Comparison of ENCODE assay signal across 8 cellular contexts in genomic region chr7:6640246-6640721, GRCh38. TPM values are rescaled to one million over a fixed set of nuclear protein-coding genes. Genes with fewer than 3 reads are reported as not detected.
DNase-seq lines count a peak whose midpoint lies in the region; ATAC-seq and TF ChIP-seq lines count a peak whose summit lies in the region.

No MANE protein-coding gene starts in this region.

- CTCF ChIA-PET in CD8-positive, alpha-beta memory T cell (lab: Charles Lee): no interaction called here

- H3K27ac Mint-ChIP-seq in CD8-positive, alpha-beta memory T cell: peak overlapping the region; percentile 36 to 94 (median 86)
- peak overlapping the region; percentile 82 for H3K27ac Mint-ChIP-seq in central memory CD8-positive, alpha-beta T cell (ENCODE audit: low read depth)
- H3K27ac Mint-ChIP-seq in neural crest cell (ENCODE audit: unreplicated experiment): peak overlapping the region; percentile 75

- no peaks in the 10 kb centered on the region for H3K36me3 ChIP-seq in CD8-positive, alpha-beta memory T cell (ENCODE audit: insufficient read depth, low read length)

- no peak for TF ChIP-seq CTCF in neural crest cell (conservative IDR thresholded peaks at IDR 0.05)

- no peak overlapping the region for H3K27ac ChIP-seq in CD8-positive, alpha-beta memory T cell (ENCODE audit: low read depth, low read length)

- DNase-seq in CD8-positive, alpha-beta memory T cell: no peak
- peak; percentile 50 for DNase-seq in MV-4-11 (lab: John Stamatoyannopoulos, UW)
- no peak for DNase-seq in central memory CD8-positive, alpha-beta T cell (ENCODE audit: low spot score in 2 of 2)
- no peak for DNase-seq in neural crest cell (ENCODE audit: low read depth, low spot score)
- no peak for DNase-seq in NCI-H1436 treated with DMSO at 0.1 percent for 48 hours (lab: John Stamatoyannopoulos, UW)
- DNase-seq in midbrain (lab: John Stamatoyannopoulos, UW): no peak

- peaks cover 0 to 63% (median 4%) of the 10 kb centered on the region in 3 donors for H3K36me3 Mint-ChIP-seq in CD8-positive, alpha-beta memory T cell
- H3K36me3 Mint-ChIP-seq in central memory CD8-positive, alpha-beta T cell (ENCODE audit: insufficient read depth): peaks cover 25% of the 10 kb centered on the region
- peaks cover 7% of the 10 kb centered on the region for H3K36me3 Mint-ChIP-seq in neural crest cell (ENCODE audit: low read depth)

- H3K4me1 ChIP-seq in CD8-positive, alpha-beta memory T cell (ENCODE audit: insufficient read depth, low read length): peaks cover 22% of the 10 kb centered on the region

- H3K27me3 ChIP-seq in CD8-positive, alpha-beta memory T cell (ENCODE audit: insufficient read depth, low read length, poor library complexity, severe bottlenecking): no peaks in the 10 kb centered on the region

- no peak overlapping the region for H3K4me3 ChIP-seq in CD8-positive, alpha-beta memory T cell (ENCODE audit: low read length)

- no peaks in the 10 kb centered on the region for H3K27me3 Mint-ChIP-seq in CD8-positive, alpha-beta memory T cell
- H3K27me3 Mint-ChIP-seq in central memory CD8-positive, alpha-beta T cell: no peaks in the 10 kb centered on the region
- no peaks in the 10 kb centered on the region for H3K27me3 Mint-ChIP-seq in neural crest cell (ENCODE audit: low read depth)

- H3K9me3 ChIP-seq in CD8-positive, alpha-beta memory T cell (ENCODE audit: low read length): no peaks in the 10 kb centered on the region

- H3K9me3 Mint-ChIP-seq in CD8-positive, alpha-beta memory T cell: no peaks in the 10 kb centered on the region
- H3K9me3 Mint-ChIP-seq in central memory CD8-positive, alpha-beta T cell: no peaks in the 10 kb centered on the region
- H3K9me3 Mint-ChIP-seq in neural crest cell: no peaks in the 10 kb centered on the region

- peaks cover 25 to 41% (median 31%) of the 10 kb centered on the region in 3 donors for H3K4me1 Mint-ChIP-seq in CD8-positive, alpha-beta memory T cell
- peaks cover 28% of the 10 kb centered on the region for H3K4me1 Mint-ChIP-seq in central memory CD8-positive, alpha-beta T cell
- peaks cover 27% of the 10 kb centered on the region for H3K4me1 Mint-ChIP-seq in neural crest cell

- no peak for ATAC-seq in central memory CD8-positive, alpha-beta T cell (replicated peaks; ENCODE audit: extremely low read depth, poor library complexity, severe bottlenecking)
- ATAC-seq in HG03354 (IDR thresholded peaks at IDR 0.05; ENCODE audit: poor library complexity, severe bottlenecking, unreplicated experiment) (no peak), GM18498 (IDR thresholded peaks at IDR 0.05; ENCODE audit: unreplicated experiment) (no peak)

- peak overlapping the region in 6 of 7 donors; percentile 6 to 85 (median 60) for H3K4me3 Mint-ChIP-seq in CD8-positive, alpha-beta memory T cell
- peak overlapping the region; percentile 36 for H3K4me3 Mint-ChIP-seq in central memory CD8-positive, alpha-beta T cell
- H3K4me3 Mint-ChIP-seq in neural crest cell: peak overlapping the region; percentile 87

- POLR2A ChIA-PET in CD8-positive, alpha-beta memory T cell (lab: Charles Lee): no interaction called here

RNA-seq across cellular contexts. Expression of gene ZNF316, which starts 3.2 kb away (rescaled TPM):
- 10 to 100 TPM; 26.5 TPM for total RNA-seq in CD8-positive, alpha-beta memory T cell
- polyA plus RNA-seq in CD8-positive, alpha-beta memory T cell: 5.2 TPM
- total RNA-seq in neural crest cell: 40.7 and 43.8 TPM in 2 replicates

RNA-seq across cellular contexts. Expression of gene ZNF853, which starts 24.9 kb away (rescaled TPM):
- total RNA-seq in CD8-positive, alpha-beta memory T cell: 1 to 10 TPM; 3.5 to 4.5 TPM
- polyA plus RNA-seq in CD8-positive, alpha-beta memory T cell: 11.2 TPM
- total RNA-seq in neural crest cell: 9.2 and 9.7 TPM in 2 replicates

RNA-seq across cellular contexts. Expression of gene INTS15, which starts 50.5 kb away (rescaled TPM):
- total RNA-seq in CD8-positive, alpha-beta memory T cell: 10 to 100 TPM; 45.8 to 47.3 TPM
- polyA plus RNA-seq in CD8-positive, alpha-beta memory T cell: 46.9 TPM
- 50.4 and 55.7 TPM in 2 replicates for total RNA-seq in neural crest cell

Comparison
In these comparisons a context has a peak if more than half of its experiments do, and no peak if none do; other contexts are left out.
1. H3K4me3 Mint-ChIP-seq: peak in every context shown above with its lines; median percentile 87 in neural crest cell; 60 in CD8-positive, alpha-beta memory T cell; 36 in central memory CD8-positive, alpha-beta T cell.